Comparison of ENCODE assay signal across 1 cellular context in genomic region chr19:5864013-5864720, GRCh38.
TF ChIP-seq lines count a peak whose summit lies in the region.

No MANE protein-coding gene starts in this region.

TF ChIP-seq in WTC11, 78 proteins besides CTCF, POLR2A, EP300 and RAD21 (continued from another document):
- TF ChIP-seq FOXP1 (CRISPR knock-in tag; IDR thresholded peaks at IDR 0.05; ENCODE audit: borderline replicate concordance) (no peak), NR3C1 (CRISPR knock-in tag; conservative IDR thresholded peaks at IDR 0.05; ENCODE audit: low read depth) (no peak)
